In genomic region chr21:22711636-22712035, GRCh38 we compare ENCODE assay signal across 18 cellular contexts.
A peak's percentile ranks its signal among the peaks of the same experiment; 100 is the strongest.
DNase-seq lines count a peak whose midpoint lies in the region; ATAC-seq, FAIRE-seq and TF ChIP-seq lines count a peak whose summit lies in the region.
"Had no signal": no experiment of that assay in that cellular context is flagged by ENCODE, and none has a peak within 500 bp of the region (broad histone marks: within the 10 kb centered on the region; RNA-seq: fewer than 3 reads in every experiment).

No MANE protein-coding gene starts in this region.

- no peaks in the 10 kb centered on the region for H3K27me3 ChIP-seq in BLaER1 treated with 17β-estradiol and CSF1 and Interleukin-3, amounts not matched to agents 10 nM and 100 nM
- H3K27me3 ChIP-seq in PC-3 (ENCODE audit: low read length) (no peaks in the 10 kb centered on the region), endothelial cell of umbilical vein (ENCODE audit: control insufficient read depth in 2 of 2, insufficient read depth in 2 of 2, low read length in 2 of 2) (no peaks in the 10 kb centered on the region)
- H3K27me3 ChIP-seq in CD4-positive, alpha-beta memory T cell (ENCODE audit: insufficient read depth, low read length): no peaks in the 10 kb centered on the region

- peak; percentile 78 for FAIRE-seq in endothelial cell of umbilical vein (lab: Jason Lieb, UNC)
- FAIRE-seq: GM12892 had no signal

- H2AFZ ChIP-seq in PC-3 (ENCODE audit: low read length): no peak overlapping the region
- no peak overlapping the region for H2AFZ ChIP-seq in endothelial cell of umbilical vein (ENCODE audit: low read depth, low read length)

- intact Hi-C loops in PC-3 (cut with micrococcal nuclease): no loop called here
- intact Hi-C loops in endothelial cell of umbilical vein (cut with micrococcal nuclease): loop anchor here (1.0 to 5.0 kb wide), 5 partner anchors 137 to 1713 kb away; partner anchors contain the start of gene NCAM2
- intact Hi-C loops in CD4-positive, alpha-beta memory T cell (cut with micrococcal nuclease): no loop called here

- H3K4me3 ChIP-seq in BLaER1 treated with 17β-estradiol and CSF1 and Interleukin-3, amounts not matched to agents 10 nM and 100 nM: no peak overlapping the region
- H3K4me3 ChIP-seq in PC-3 (ENCODE audit: low read length) (no peak overlapping the region), endothelial cell of umbilical vein (replicated peaks in 1 of 3; ENCODE audit: insufficient read depth in 1 of 3, low read depth in 1 of 3, low read length in 3 of 3) (no peak overlapping the region)
- H3K4me3 ChIP-seq in CD4-positive, alpha-beta memory T cell (ENCODE audit: low read length in 2 of 2): no peak overlapping the region

- H3K9me2 ChIP-seq in PC-3 (replicated peaks; ENCODE audit: low read length): no peaks in the 10 kb centered on the region

- no peak overlapping the region for H3K9ac ChIP-seq in BLaER1 treated with 17β-estradiol and CSF1 and Interleukin-3, amounts not matched to agents 10 nM and 100 nM
- H3K9ac ChIP-seq in PC-3 (ENCODE audit: low read length): no peak overlapping the region
- H3K9ac ChIP-seq in endothelial cell of umbilical vein (replicated peaks; ENCODE audit: extremely low read depth, insufficient read depth, low read length): no peak overlapping the region

- BruUV-seq in PC-3 (replicated peaks; lab: Mats Ljungman, UMichigan) (no TSS peak), endothelial cell of umbilical vein (replicated peaks; lab: Mats Ljungman, UMichigan) (no TSS peak)

- DNase-seq in G401 (ENCODE audit: low spot score): peak; percentile 20
- peak; percentile 14 for DNase-seq in PC-3
- peak; percentile 83 for DNase-seq in endothelial cell of umbilical vein (ENCODE audit: low read depth, low spot score)
- DNase-seq in CD4-positive, alpha-beta memory T cell: no peak
- no peak for DNase-seq in activated naive CD4-positive, alpha-beta T cell treated with anti-CD3 and anti-CD28 coated beads, Interleukin-2, amount 10 ng/mL, durations not matched to agents 7 days and 5 days
- DNase-seq in AG08395 (ENCODE audit: low spot score): no peak
- DNase-seq: GOT3; NCI-H1417 treated with DMSO at 0.1 percent for 48 hours; NCI-H2029; NCI-H524 treated with DMSO at 0.1 percent for 48 hours; NK-92 treated with Interleukin-12 subunit alpha and Interleukin-12 subunit beta, amount 100 ng/mL, for 24 hours; OCI-M1; SW 1271 had no signal

- H3K27ac ChIP-seq in BLaER1 treated with 17β-estradiol and CSF1 and Interleukin-3, amounts not matched to agents 10 nM and 100 nM: peak overlapping the region in 4 of 11 experiments; percentile 52 to 69 (median 64); a peak in 5 of 22 replicates
- H3K27ac ChIP-seq in PC-3 (ENCODE audit: low read length) (no peak overlapping the region), endothelial cell of umbilical vein (ENCODE audit: insufficient read depth, low read depth, low read length) (peak overlapping the region; percentile 73)
- no peak overlapping the region for H3K27ac ChIP-seq in CD4-positive, alpha-beta memory T cell (ENCODE audit: low read depth, low read length)
- H3K27ac ChIP-seq: RWPE1 had no signal

- no peaks in the 10 kb centered on the region for H3K79me2 ChIP-seq in PC-3 (ENCODE audit: low read length)
- H3K79me2 ChIP-seq in endothelial cell of umbilical vein (ENCODE audit: control insufficient read depth, insufficient read depth, low read length): no peaks in the 10 kb centered on the region

- H3K4me1 ChIP-seq in BLaER1 treated with 17β-estradiol and CSF1 and Interleukin-3, amounts not matched to agents 10 nM and 100 nM: peaks cover 17 to 44% (median 31%) of the 10 kb centered on the region in 10 experiments
- no peaks in the 10 kb centered on the region for H3K4me1 ChIP-seq in PC-3 (ENCODE audit: insufficient read depth, low read length)
- peaks cover 30% of the 10 kb centered on the region for H3K4me1 ChIP-seq in endothelial cell of umbilical vein (ENCODE audit: control insufficient read depth, extremely low read depth, insufficient read depth, low read length)
- no peaks in the 10 kb centered on the region for H3K4me1 ChIP-seq in CD4-positive, alpha-beta memory T cell (ENCODE audit: insufficient read depth, low read length)

- no peak for TF ChIP-seq CTCF in PC-3 (conservative IDR thresholded peaks at IDR 0.05; ENCODE audit: low read depth, low read length)
- TF ChIP-seq CTCF in endothelial cell of umbilical vein (IDR thresholded peaks at IDR 0.05; ENCODE audit: extremely low read depth in 1 of 2, insufficient read depth in 1 of 2, low read depth in 1 of 2, low read length in 2 of 2): no peak

- peaks cover 2 to 14% (median 6%) of the 10 kb centered on the region in 8 donors for H3K9me3 Mint-ChIP-seq in CD4-positive, alpha-beta memory T cell
- H3K9me3 Mint-ChIP-seq in activated naive CD4-positive, alpha-beta T cell treated with anti-CD3 and anti-CD28 coated beads, Interleukin-2, amount 10 ng/mL, durations not matched to agents 7 days and 5 days: peaks cover 2% of the 10 kb centered on the region

- no peaks in the 10 kb centered on the region for H3K27me3 Mint-ChIP-seq in CD4-positive, alpha-beta memory T cell
- no peaks in the 10 kb centered on the region for H3K27me3 Mint-ChIP-seq in activated naive CD4-positive, alpha-beta T cell treated with anti-CD3 and anti-CD28 coated beads, Interleukin-2, amount 10 ng/mL, durations not matched to agents 7 days and 5 days

- peaks cover 0 to 2% of the 10 kb centered on the region in 2 donors for H3K36me3 Mint-ChIP-seq in CD4-positive, alpha-beta memory T cell
- no peaks in the 10 kb centered on the region for H3K36me3 Mint-ChIP-seq in activated naive CD4-positive, alpha-beta T cell treated with anti-CD3 and anti-CD28 coated beads, Interleukin-2, amount 10 ng/mL, durations not matched to agents 7 days and 5 days

- H4K20me1 ChIP-seq in BLaER1 treated with 17β-estradiol and CSF1 and Interleukin-3, amounts not matched to agents 10 nM and 100 nM: no peaks in the 10 kb centered on the region
- H4K20me1 ChIP-seq in PC-3 (ENCODE audit: low read length) (no peaks in the 10 kb centered on the region), endothelial cell of umbilical vein (replicated peaks; ENCODE audit: control insufficient read depth, extremely low read depth, insufficient read depth, low read length) (no peaks in the 10 kb centered on the region)

- dilution Hi-C loops in endothelial cell of umbilical vein (cut with MboI; ENCODE audit: extremely low pct_ligation_motif_present, low sequenced_read_pairs): no loop called here

- H3F3A ChIP-seq in PC-3 (ENCODE audit: low read length, unreplicated experiment): no peaks in the 10 kb centered on the region

- no peak overlapping the region for H3K4me3 Mint-ChIP-seq in CD4-positive, alpha-beta memory T cell
- H3K4me3 Mint-ChIP-seq in activated naive CD4-positive, alpha-beta T cell treated with anti-CD3 and anti-CD28 coated beads, Interleukin-2, amount 10 ng/mL, durations not matched to agents 7 days and 5 days: no peak overlapping the region
- H3K4me3 Mint-ChIP-seq: T-helper 2 cell treated with Interferon-gamma antibody and Interleukin-4, amounts not matched to agents 5 μg/mL and 100 μg/mL, for 36 hours had no signal

- no peaks in the 10 kb centered on the region for H3K4me1 Mint-ChIP-seq in CD4-positive, alpha-beta memory T cell
- no peaks in the 10 kb centered on the region for H3K4me1 Mint-ChIP-seq in activated naive CD4-positive, alpha-beta T cell treated with anti-CD3 and anti-CD28 coated beads, Interleukin-2, amount 10 ng/mL, durations not matched to agents 7 days and 5 days

- ATAC-seq in PC-3 (no peak), HG02610 (IDR thresholded peaks at IDR 0.05; ENCODE audit: unreplicated experiment) (no peak)

- H3K4me2 ChIP-seq in BLaER1 treated with 17β-estradiol and CSF1 and Interleukin-3, amounts not matched to agents 10 nM and 100 nM: peak overlapping the region in 8 of 11 experiments; percentile 9 to 68 (median 46); a peak in 12 of 22 replicates
- H3K4me2 ChIP-seq in PC-3 (ENCODE audit: low read length) (no peak overlapping the region), endothelial cell of umbilical vein (ENCODE audit: insufficient read depth, low read length) (peak overlapping the region; percentile 70)

- TF ChIP-seq POLR2A in endothelial cell of umbilical vein (IDR thresholded peaks at IDR 0.05; ENCODE audit: low read depth, low read length): no peak

- no peak overlapping the region for H3K27ac Mint-ChIP-seq in CD4-positive, alpha-beta memory T cell
- H3K27ac Mint-ChIP-seq in activated naive CD4-positive, alpha-beta T cell treated with anti-CD3 and anti-CD28 coated beads, Interleukin-2, amount 10 ng/mL, durations not matched to agents 7 days and 5 days: no peak overlapping the region
- H3K27ac Mint-ChIP-seq: T-helper 2 cell treated with Interferon-gamma antibody and Interleukin-4, amounts not matched to agents 5 μg/mL and 100 μg/mL, for 36 hours had no signal

- in situ Hi-C loops in G401 (cut with HindIII; ENCODE audit: low sequenced_read_pairs): no loop called here

- POLR2A ChIA-PET in PC-3 (lab: Charles Lee; ENCODE audit: unreplicated experiment) (no interaction called here), endothelial cell of umbilical vein (lab: Charles Lee) (no interaction called here)
- POLR2A ChIA-PET in CD4-positive, alpha-beta memory T cell (lab: Charles Lee; ENCODE audit: partially characterized antibody): no interaction called here

- no peaks in the 10 kb centered on the region for H3K36me3 ChIP-seq in BLaER1 treated with 17β-estradiol and CSF1 and Interleukin-3, amounts not matched to agents 10 nM and 100 nM
- H3K36me3 ChIP-seq in PC-3 (ENCODE audit: low read depth, low read length) (no peaks in the 10 kb centered on the region), endothelial cell of umbilical vein (ENCODE audit: control insufficient read depth in 2 of 2, extremely low read depth in 1 of 2, insufficient read depth in 2 of 2, low read length in 2 of 2) (no peaks in the 10 kb centered on the region)
- H3K36me3 ChIP-seq in CD4-positive, alpha-beta memory T cell (ENCODE audit: insufficient read depth, low read length): no peaks in the 10 kb centered on the region

- CTCF ChIA-PET in PC-3 (lab: Charles Lee) (no interaction called here), endothelial cell of umbilical vein (lab: Charles Lee) (interaction anchor here (1.1 kb wide), 1 partner anchor 12 kb away, joined by 3 read pairs; no protein-coding TSS in a partner anchor)
- CTCF ChIA-PET in CD4-positive, alpha-beta memory T cell (lab: Charles Lee; ENCODE audit: partially characterized antibody): no interaction called here
- CTCF ChIA-PET in activated naive CD4-positive, alpha-beta T cell treated with anti-CD3 and anti-CD28 coated beads, Interleukin-2, amount 10 ng/mL, durations not matched to agents 7 days and 5 days (lab: Charles Lee): no interaction called here

- H3K9me1 ChIP-seq in endothelial cell of umbilical vein (replicated peaks; ENCODE audit: control insufficient read depth, extremely low read depth, insufficient read depth, low read length): no peaks in the 10 kb centered on the region

- H3K9me3 ChIP-seq in BLaER1 treated with 17β-estradiol and CSF1 and Interleukin-3, amounts not matched to agents 10 nM and 100 nM (replicated peaks in 1 of 11): peaks cover 9 to 39% (median 27%) of the 10 kb centered on the region in 11 experiments; a peak in 18 of 22 replicates
- no peaks in the 10 kb centered on the region for H3K9me3 ChIP-seq in PC-3 (ENCODE audit: low read length)
- H3K9me3 ChIP-seq in endothelial cell of umbilical vein (replicated peaks; ENCODE audit: control insufficient read depth, insufficient read depth, low read length): no peaks in the 10 kb centered on the region
- H3K9me3 ChIP-seq in CD4-positive, alpha-beta memory T cell (ENCODE audit: control insufficient read depth in 1 of 2, low read length in 2 of 2): no peaks in the 10 kb centered on the region

Comparison
In these comparisons a context has a peak if more than half of its experiments do, and no peak if none do; other contexts are left out.
1. DNase-seq: peak in G401 (single experiment), PC-3 (single experiment) and endothelial cell of umbilical vein (single experiment); none in CD4-positive, alpha-beta memory T cell (0 of 5), activated naive CD4-positive, alpha-beta T cell treated with anti-CD3 and anti-CD28 coated beads, Interleukin-2, amount 10 ng/mL, durations not matched to agents 7 days and 5 days (single experiment) and AG08395 (single experiment).